14 cellular contexts compared by ENCODE assay signal in genomic region chr15:88833196-88833595, GRCh38. TPM values are rescaled to one million over a fixed set of nuclear protein-coding genes. Genes with fewer than 3 reads are reported as not detected.
DNase-seq lines count a peak whose midpoint lies in the region; ATAC-seq and TF ChIP-seq lines count a peak whose summit lies in the region.
"Had no signal": no experiment of that assay in that cellular context is flagged by ENCODE, and none has a peak within 500 bp of the region (broad histone marks: within the 10 kb centered on the region; RNA-seq: fewer than 3 reads in every experiment).

No MANE protein-coding gene starts in this region.

- no peaks in the 10 kb centered on the region for H3K36me3 Mint-ChIP-seq in T-helper 17 cell (ENCODE audit: low read depth)

- intact Hi-C loops in ovary (cut with DNase I) (loop anchor here in 3 of 4 donors (5.0 to 10.0 kb wide), 4 partner anchors 176 to 358 kb away; partner anchors contain the start of gene AEN (in 2 of the 3)), aorta (cut with DNase I) (no loop called here)

- peak overlapping the region; percentile 12 for H3K4me3 Mint-ChIP-seq in T-helper 17 cell

- peaks cover 10% of the 10 kb centered on the region for H3K4me1 Mint-ChIP-seq in T-helper 17 cell

- H3K27me3 ChIP-seq in ovary (no peaks in the 10 kb centered on the region), aorta (ENCODE audit: control insufficient read depth in 1 of 2, insufficient read depth in 2 of 2, low read length in 1 of 2) (no peaks in the 10 kb centered on the region)

- H3K4me3 ChIP-seq in coronary artery (no peak overlapping the region), ovary (no peak overlapping the region), aorta (ENCODE audit: low read length in 2 of 2) (no peak overlapping the region)
- H3K4me3 ChIP-seq: PC-9 had no signal

- TF ChIP-seq EP300 in ovary (IDR thresholded peaks at IDR 0.05), result no peak

- TF ChIP-seq POLR2A in ovary (IDR thresholded peaks at IDR 0.05), result no peak

- 49 to 59% (median 52%) methylated on average over 6 of the region's 6 CpGs for WGBS in ovary, 3 donors
- WGBS in aorta, 2 donors, result 26 to 28% methylated on average over 6 of the region's 6 CpGs

- no peaks in the 10 kb centered on the region for H3K9me3 ChIP-seq in T-helper 17 cell (ENCODE audit: control insufficient read depth, low read length, poor library complexity, severe bottlenecking)
- H3K9me3 ChIP-seq in ovary, result no peaks in the 10 kb centered on the region
- no peaks in the 10 kb centered on the region for H3K9me3 ChIP-seq in aorta (ENCODE audit: control insufficient read depth, low read length)

- H3K27ac ChIP-seq in coronary artery (peak overlapping the region; percentile 27 to 79), ovary (peak overlapping the region; percentile 17 to 45), aorta (ENCODE audit: low read depth in 1 of 2, low read length in 2 of 2) (peak overlapping the region in 1 of 2 donors; percentile 69)
- H3K27ac ChIP-seq: PC-9 had no signal

- H3K4me1 ChIP-seq in ovary (ENCODE audit: insufficient read depth), result no peaks in the 10 kb centered on the region
- peaks cover 0 to 2% of the 10 kb centered on the region in 2 donors for H3K4me1 ChIP-seq in aorta (ENCODE audit: control insufficient read depth in 1 of 2, insufficient read depth in 2 of 2, low read length in 2 of 2)

- DNase-seq in T-helper 17 cell (no peak), coronary artery (ENCODE audit: low spot score) (no peak), ovary (no peak), aorta (no peak), amygdala (lab: John Stamatoyannopoulos, UW) (no peak), T-helper 2 cell (no peak), NCI-H748 treated with DMSO at 0.1 percent for 48 hours (lab: John Stamatoyannopoulos, UW) (no peak)
- DNase-seq: DMS53, KG1, NCI-H1436, NCI-H2029 treated with DMSO at 0.1 percent for 48 hours, NCI-H2171 treated with DMSO at 0.1 percent for 48 hours, PC-9 had no signal

- TF ChIP-seq CTCF in coronary artery (IDR thresholded peaks at IDR 0.05) (no peak), ovary (IDR thresholded peaks at IDR 0.05) (no peak)

- H3K36me3 ChIP-seq in ovary (no peaks in the 10 kb centered on the region), aorta (ENCODE audit: control insufficient read depth in 1 of 2, insufficient read depth in 2 of 2, low read length in 1 of 2) (no peaks in the 10 kb centered on the region)

- no peak overlapping the region for H3K27ac Mint-ChIP-seq in T-helper 17 cell

- ATAC-seq in T-helper 17 cell (no peak), aorta (ENCODE audit: low FRiP score) (peak; percentile 19)

- H3K27me3 Mint-ChIP-seq in T-helper 17 cell, result peaks cover 9% of the 10 kb centered on the region

RNA-seq across cellular contexts. Expression of gene ACAN, which starts 30.0 kb away (rescaled TPM):
- total RNA-seq in T-helper 17 cell (not detected), ovary (under 1 TPM in 6 of 7 donors, not detected in 1; 0.11 to 1.00 (median 0.50) TPM), aorta (100 to 1,000 TPM in 1 of 2 donors, 10 to 100 TPM in 1; 31.7 to 312 TPM)
- polyA plus RNA-seq in ovary (1 to 10 TPM; 1.5 to 5.1 TPM), aorta (10 to 100 TPM; 12.9 to 37.6 TPM)
- total RNA-seq: NCI-H460, PC-9 had no signal

Comparison
In these comparisons a context has a peak if more than half of its experiments do, and no peak if none do; other contexts are left out.
1. RNA of gene ACAN, which starts 30.0 kb away (total RNA-seq): 31.7 to 312 TPM in aorta; 0.11 to 1.00 TPM in ovary and not detected in T-helper 17 cell; every median in the first group is over 10 times any median in the second.
2. intact Hi-C loops: an anchor here in ovary (5.0 to 10.0 kb wide); none called in aorta.